Comparison of ENCODE assay signal across 20 cellular contexts in genomic region chr10:85528318-85528652, GRCh38.
"Had no signal": no experiment of that assay in that cellular context is flagged by ENCODE, and none has a peak within 500 bp of the region (broad histone marks: within the 10 kb centered on the region; RNA-seq: fewer than 3 reads in every experiment).

No MANE protein-coding gene starts in this region.

- DNase-seq: glutamatergic neuron; immature natural killer cell; kidney; left cardiac atrium; left ventricle myocardium inferior; lower lobe of right lung; naive thymus-derived CD4-positive, alpha-beta T cell; nephron progenitor cell; retina; stimulated activated CD4-positive, alpha-beta T cell treated with anti-CD3 and anti-CD28 coated beads, Interleukin-2, amount 100 ng/mL, for 24 hours; stimulated activated CD4-positive, alpha-beta T cell treated with anti-CD3 and anti-CD28 coated beads, Interleukin-4, amount 100 ng/mL, for 4 hours; stimulated activated naive B cell treated with anti-CD40 and anti-IgM and Interleukin-4, amounts not matched to agents 10 μg/mL and 1 μg/mL and 100 μg/mL, for 72 hours; stomach; substantia nigra; transverse colon had no signal

- H3K9me3 ChIP-seq: lower lobe of right lung, prostate gland, thoracic aorta, transverse colon had no signal

- H3K27me3 ChIP-seq: gastroesophageal sphincter, stomach, transverse colon had no signal

- H3K9ac ChIP-seq: parathyroid adenoma had no signal

- H3K4me1 Mint-ChIP-seq: immature natural killer cell; naive thymus-derived CD4-positive, alpha-beta T cell; stimulated activated naive B cell treated with anti-CD40 and anti-IgM and Interleukin-4, amounts not matched to agents 10 μg/mL and 1 μg/mL and 100 μg/mL, for 72 hours had no signal

- H3K27ac Mint-ChIP-seq: immature natural killer cell; naive thymus-derived CD4-positive, alpha-beta T cell; nephron progenitor cell; stimulated activated naive B cell treated with anti-CD40 and anti-IgM and Interleukin-4, amounts not matched to agents 10 μg/mL and 1 μg/mL and 100 μg/mL, for 72 hours had no signal

- H3K36me3 Mint-ChIP-seq: stimulated activated naive B cell treated with anti-CD40 and anti-IgM and Interleukin-4, amounts not matched to agents 10 μg/mL and 1 μg/mL and 100 μg/mL, for 72 hours had no signal

- H3K27ac ChIP-seq: gastroesophageal sphincter, left ventricle myocardium inferior, lower lobe of right lung, parathyroid adenoma, prostate gland, stomach, thoracic aorta, transverse colon had no signal

- H3K36me3 ChIP-seq: gastroesophageal sphincter, left ventricle myocardium inferior, lower lobe of right lung, prostate gland, stomach, thoracic aorta, transverse colon had no signal

- H3K4me1 ChIP-seq: gastroesophageal sphincter, left ventricle myocardium inferior, lower lobe of right lung, parathyroid adenoma, prostate gland, stomach, transverse colon had no signal

- H3K4me3 Mint-ChIP-seq: immature natural killer cell; naive thymus-derived CD4-positive, alpha-beta T cell; nephron progenitor cell; stimulated activated naive B cell treated with anti-CD40 and anti-IgM and Interleukin-4, amounts not matched to agents 10 μg/mL and 1 μg/mL and 100 μg/mL, for 72 hours had no signal

- H3K4me3 ChIP-seq: gastroesophageal sphincter, left ventricle myocardium inferior, lower lobe of right lung, prostate gland, stomach, thoracic aorta, transverse colon had no signal

- ATAC-seq: gastroesophageal sphincter; left cardiac atrium; lower lobe of right lung; naive thymus-derived CD4-positive, alpha-beta T cell; sciatic nerve; stimulated activated naive B cell treated with anti-CD40 and anti-IgM and Interleukin-4, amounts not matched to agents 10 μg/mL and 1 μg/mL and 100 μg/mL, for 72 hours had no signal

- H3K27me3 Mint-ChIP-seq: stimulated activated naive B cell treated with anti-CD40 and anti-IgM and Interleukin-4, amounts not matched to agents 10 μg/mL and 1 μg/mL and 100 μg/mL, for 72 hours had no signal

- H2AFZ ChIP-seq: parathyroid adenoma had no signal
